ENCODE assay signal across 21 cellular contexts in genomic region chr9:107975426-107976010, GRCh38.
DNase-seq lines count a peak whose midpoint lies in the region; ATAC-seq, FAIRE-seq and TF ChIP-seq lines count a peak whose summit lies in the region.
"Had no signal": no experiment of that assay in that cellular context is flagged by ENCODE, and none has a peak within 500 bp of the region (broad histone marks: within the 10 kb centered on the region; RNA-seq: fewer than 3 reads in every experiment).

No MANE protein-coding gene starts in this region.

- intact Hi-C loops in esophagus squamous epithelium (cut with DNase I) = no loop called here
- intact Hi-C loops in thyroid gland (cut with DNase I) = no loop called here

- 82 to 88% methylated on average over 5 of the region's 5 CpGs for WGBS in esophagus squamous epithelium, 2 donors
- WGBS in upper lobe of left lung, 2 donors = 57 to 78% methylated on average over 5 of the region's 5 CpGs
- 84 to 90% methylated on average over 5 of the region's 5 CpGs for WGBS in thyroid gland, 2 donors

- H3K27me3 ChIP-seq in esophagus squamous epithelium (no peaks in the 10 kb centered on the region), mucosa of rectum (ENCODE audit: control insufficient read depth in 2 of 2, insufficient read depth in 2 of 2, low read length in 2 of 2) (no peaks in the 10 kb centered on the region), upper lobe of left lung (no peaks in the 10 kb centered on the region), thyroid gland (no peaks in the 10 kb centered on the region)

- H3K27ac ChIP-seq in esophagus squamous epithelium (peak overlapping the region in 3 of 4 donors; percentile 32 to 87 (median 70)), mucosa of rectum (ENCODE audit: low read depth in 2 of 2, low read length in 2 of 2) (peak overlapping the region; percentile 85 to 86), upper lobe of left lung (peak overlapping the region in 3 of 4 donors; percentile 9 to 79 (median 72)), thyroid gland (no peak overlapping the region)

- no peak for ATAC-seq in upper lobe of left lung (ENCODE audit: low FRiP score in 2 of 2)
- ATAC-seq: HepG2 had no signal

- TF ChIP-seq POLR2A in esophagus squamous epithelium (IDR thresholded peaks at IDR 0.05) = no peak
- TF ChIP-seq POLR2A in upper lobe of left lung (IDR thresholded peaks at IDR 0.05) = no peak
- TF ChIP-seq POLR2A in thyroid gland (IDR thresholded peaks at IDR 0.05) = no peak

- H3K4me3 ChIP-seq in esophagus squamous epithelium (no peak overlapping the region), mucosa of rectum (ENCODE audit: low read length in 2 of 2) (no peak overlapping the region), upper lobe of left lung (no peak overlapping the region), thyroid gland (replicated peaks in 1 of 3) (no peak overlapping the region)

- no peak for TF ChIP-seq CTCF in esophagus squamous epithelium (IDR thresholded peaks at IDR 0.05)
- TF ChIP-seq CTCF in upper lobe of left lung (IDR thresholded peaks at IDR 0.05) = no peak
- TF ChIP-seq CTCF in thyroid gland (IDR thresholded peaks at IDR 0.05) = no peak

- DNase-seq in amniotic epithelial cell (ENCODE audit: low read depth) (peak; percentile 28), esophagus squamous epithelium (lab: John Stamatoyannopoulos, UW) (no peak), upper lobe of left lung (no peak), GM19239 (ENCODE audit: insufficient read length, low spot score) (no peak), GDM1 (lab: John Stamatoyannopoulos, UW) (no peak), thyroid gland (no peak)
- DNase-seq: ACHN, DMS79, H7, HFFc6, KBM-7, NCI-H1105 treated with DMSO at 0.1 percent for 48 hours, NCI-H1694 treated with DMSO at 0.1 percent for 48 hours, NCI-H2107, NCI-H2227 treated with DMSO at 0.1 percent for 48 hours, NCI-H510A treated with DMSO at 0.1 percent for 48 hours, NCI-H82, RPMI8226, SIG-M5 had no signal

- no peaks in the 10 kb centered on the region for H3K36me3 ChIP-seq in esophagus squamous epithelium
- no peaks in the 10 kb centered on the region for H3K36me3 ChIP-seq in mucosa of rectum (ENCODE audit: control insufficient read depth in 2 of 2, insufficient read depth in 2 of 2, low read length in 2 of 2)
- H3K36me3 ChIP-seq in upper lobe of left lung = no peaks in the 10 kb centered on the region
- H3K36me3 ChIP-seq in thyroid gland = no peaks in the 10 kb centered on the region

- H3K4me1 ChIP-seq in esophagus squamous epithelium (peaks cover 0 to 70% (median 9%) of the 10 kb centered on the region in 3 donors), mucosa of rectum (ENCODE audit: control insufficient read depth in 2 of 2, insufficient read depth in 2 of 2, low read length in 2 of 2) (peaks cover 16 to 37% of the 10 kb centered on the region in 2 donors), upper lobe of left lung (peaks cover 0 to 13% (median 0%) of the 10 kb centered on the region in 4 donors), thyroid gland (no peaks in the 10 kb centered on the region)

- H3K9ac ChIP-seq in mucosa of rectum (ENCODE audit: low read depth in 1 of 2, low read length in 2 of 2) = peak overlapping the region in 1 of 2 donors; percentile 29

- no peak for FAIRE-seq in GM19239 (lab: Jason Lieb, UNC)
- FAIRE-seq: HepG2 had no signal

- TF ChIP-seq EP300 in upper lobe of left lung (IDR thresholded peaks at IDR 0.05) = peak in 2 of 4 donors; percentile 65 to 69

- H3K9me3 ChIP-seq in esophagus squamous epithelium (no peaks in the 10 kb centered on the region), mucosa of rectum (ENCODE audit: control insufficient read depth in 2 of 2, low read length in 2 of 2) (no peaks in the 10 kb centered on the region), upper lobe of left lung (no peaks in the 10 kb centered on the region), thyroid gland (no peaks in the 10 kb centered on the region)

Comparison
In these comparisons a context has a peak if more than half of its experiments do, and no peak if none do; other contexts are left out.
1. H3K27ac ChIP-seq: peak in esophagus squamous epithelium (3 of 4), mucosa of rectum (2 of 2) and upper lobe of left lung (3 of 4); none in thyroid gland (0 of 3).